22 cellular contexts compared by ENCODE assay signal in the genomic region with DNA sequence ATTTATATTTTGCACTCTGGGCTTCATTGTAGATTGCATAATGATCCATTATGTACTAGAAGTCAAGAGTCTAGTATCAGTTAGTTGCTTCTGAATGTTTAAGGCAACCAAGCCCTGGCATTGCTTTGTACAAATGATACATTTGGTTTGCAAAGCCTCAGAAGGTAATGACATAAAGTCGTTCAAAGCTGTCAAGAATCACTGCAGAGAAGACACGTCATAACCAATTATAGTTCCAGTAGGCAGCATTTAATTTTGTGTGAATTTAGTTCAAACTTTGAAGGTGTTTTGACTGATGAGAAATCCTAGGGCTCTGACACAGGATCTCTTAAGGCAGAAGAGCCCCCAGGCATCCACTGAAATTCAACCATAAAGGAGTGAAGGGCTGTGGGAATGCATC.
"Had no signal": no experiment of that assay in that cellular context is flagged by ENCODE, and none has a peak within 500 bp of the region (broad histone marks: within the 10 kb centered on the region; RNA-seq: fewer than 3 reads in every experiment).

No MANE protein-coding gene starts in this region.

- ATAC-seq: natural killer cell; pancreas; right cardiac atrium; right lobe of liver; stimulated activated effector memory CD8-positive, alpha-beta T cell treated with anti-CD3 and anti-CD28 coated beads, Interleukin-12 subunit alpha, Interleukin-12 subunit beta, amount 100 ng/mL, for 72 hours; stimulated activated naive B cell treated with anti-CD40 and anti-IgM and Interleukin-4, amounts not matched to agents 10 μg/mL and 1 μg/mL and 100 μg/mL, for 72 hours had no signal

- DNase-seq: natural killer cell; pancreas; right cardiac atrium; right lobe of liver; sigmoid colon; small intestine; stimulated activated CD4-positive, alpha-beta T cell treated with anti-CD3 and anti-CD28 coated beads, Interleukin-15, amount 100 ng/mL, for 24 hours; stimulated activated CD4-positive, alpha-beta T cell treated with anti-CD3 and anti-CD28 coated beads, Interleukin-2, amount 100 ng/mL, for 24 hours; stimulated activated CD4-positive, alpha-beta T cell treated with anti-CD3 and anti-CD28 coated beads, Interleukin-2, amount 100 ng/mL, for 48 hours; stimulated activated CD4-positive, alpha-beta T cell treated with anti-CD3 and anti-CD28 coated beads, Interleukin-4, amount 100 ng/mL, for 24 hours; stimulated activated naive B cell treated with anti-CD40 and anti-IgM and Interleukin-4, amounts not matched to agents 10 μg/mL and 1 μg/mL and 100 μg/mL, for 72 hours; stimulated activated naive CD4-positive, alpha-beta T cell treated with Interleukin-2 at 50 U/mL for 16 hours; stomach; thyroid gland; trophoblast cell; upper lobe of left lung had no signal

- H3K27me3 ChIP-seq: neutrophil, pancreas, right lobe of liver, sigmoid colon, stomach, thyroid gland, tibial nerve, upper lobe of left lung, vagina had no signal

- H3K36me3 ChIP-seq: neutrophil, pancreas, prostate gland, right lobe of liver, sigmoid colon, stomach, thoracic aorta, thyroid gland, tibial nerve, upper lobe of left lung, vagina had no signal

- H3K27ac ChIP-seq: neutrophil, pancreas, prostate gland, right lobe of liver, sigmoid colon, stomach, thoracic aorta, thyroid gland, tibial nerve, upper lobe of left lung, vagina had no signal

- H3K9me3 ChIP-seq: neutrophil, pancreas, prostate gland, right lobe of liver, sigmoid colon, stomach, thoracic aorta, thyroid gland, tibial nerve, upper lobe of left lung, vagina had no signal

- H3K4me3 ChIP-seq: pancreas, prostate gland, right lobe of liver, sigmoid colon, stomach, thoracic aorta, thyroid gland, tibial nerve, upper lobe of left lung, vagina had no signal
